Comparison of ENCODE assay signal across 1 cellular context in the genomic region with DNA sequence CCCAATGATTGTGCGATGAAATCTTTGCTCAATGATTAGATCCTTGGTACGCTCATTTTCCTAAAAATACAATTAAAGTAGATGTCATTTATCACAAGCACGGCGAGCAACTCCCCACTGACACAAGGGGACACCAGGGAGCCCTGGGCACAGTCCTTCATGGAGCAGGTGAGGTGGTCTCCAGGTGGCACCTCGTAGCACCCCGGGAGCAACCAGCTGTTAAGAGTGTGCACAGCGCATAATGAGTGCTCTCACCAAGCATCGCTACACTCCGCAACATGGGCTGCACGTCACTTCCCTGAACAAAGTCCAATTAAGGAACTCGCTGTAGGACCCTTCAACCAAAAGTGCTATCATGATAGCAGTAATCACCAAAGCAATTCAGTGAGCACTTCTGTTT.
TF ChIP-seq lines count a peak whose summit lies in the region.

No MANE protein-coding gene starts in this region.

TF ChIP-seq in IMR-90, 13 proteins besides CTCF, POLR2A, EP300 and RAD21:
- TF ChIP-seq RCOR1 (IDR thresholded peaks at IDR 0.05; ENCODE audit: insufficient replicate concordance, low read length): no peak
- no peak for TF ChIP-seq MAZ (IDR thresholded peaks at IDR 0.05; ENCODE audit: borderline replicate concordance, low read depth, low read length)
- no peak for TF ChIP-seq CEBPB (IDR thresholded peaks at IDR 0.05; ENCODE audit: low read depth, low read length)
